ENCODE assay signal across 8 cellular contexts in genomic region chr11:95337175-95337957, GRCh38.
DNase-seq lines count a peak whose midpoint lies in the region; ATAC-seq and TF ChIP-seq lines count a peak whose summit lies in the region.

No MANE protein-coding gene starts in this region.

- H3K36me3 Mint-ChIP-seq in WTC11 (no peaks in the 10 kb centered on the region), memory B cell (no peaks in the 10 kb centered on the region)

- no peak overlapping the region for H3K27ac Mint-ChIP-seq in WTC11
- no peak overlapping the region for H3K27ac Mint-ChIP-seq in memory B cell

- no peak for TF ChIP-seq CTCF in WTC11 (IDR thresholded peaks at IDR 0.05)

- H3K9me3 Mint-ChIP-seq in WTC11, result no peaks in the 10 kb centered on the region
- no peaks in the 10 kb centered on the region for H3K9me3 Mint-ChIP-seq in memory B cell

- peak; percentile 63 for ATAC-seq in GM19328 (IDR thresholded peaks at IDR 0.05; ENCODE audit: unreplicated experiment)
- ATAC-seq in HG03378 (IDR thresholded peaks at IDR 0.05; ENCODE audit: unreplicated experiment), result peak; percentile 75
- peak; percentile 59 for ATAC-seq in WTC11
- ATAC-seq in memory B cell (ENCODE audit: low read depth), result peak; percentile 82

- H3K4me1 Mint-ChIP-seq in WTC11 (peaks cover 18% of the 10 kb centered on the region), memory B cell (peaks cover 5% of the 10 kb centered on the region)

- POLR2A ChIA-PET in WTC11 (lab: Charles Lee), result interaction anchor here (0.5 kb wide), 2 partner anchors 76 to 148 kb away, joined by 3 to 5 read pairs; no protein-coding TSS in a partner anchor

- DNase-seq in AG20443 (ENCODE audit: low spot score) (peak; percentile 67), WTC11 (ENCODE audit: low spot score) (peak; percentile 51), dermis microvascular lymphatic vessel endothelial cell (ENCODE audit: low read depth in 2 of 2) (peak; percentile 19 to 32), memory B cell (ENCODE audit: low spot score in 2 of 2) (peak; percentile 45 to 46), NAMALWA (ENCODE audit: low spot score) (no peak)
- peak; percentile 2 to 7 for DNase-seq in stimulated activated CD8-positive, alpha-beta memory T cell treated with anti-CD3 and anti-CD28 coated beads, Interleukin-7, amount 100 ng/mL, for 4 hours (ENCODE audit: low read depth in 2 of 2)

- CTCF ChIA-PET in WTC11 (lab: Charles Lee), result interaction anchor here (0.6 to 1.6 kb wide), 5 partner anchors 44 to 185 kb away, joined by 3 to 11 read pairs (median 4); partner anchors contain the start of gene SESN3

- H3K4me3 Mint-ChIP-seq in WTC11 (no peak overlapping the region), memory B cell (no peak overlapping the region)

- H3K27me3 Mint-ChIP-seq in WTC11 (ENCODE audit: low read depth) (no peaks in the 10 kb centered on the region), memory B cell (no peaks in the 10 kb centered on the region)

TF ChIP-seq in WTC11, 78 proteins besides CTCF, POLR2A, EP300 and RAD21:
- TF ChIP-seq SP1 (CRISPR knock-in tag; conservative IDR thresholded peaks at IDR 0.05), result 0 out of 2 replicates have a peak, but pooled peaks have one; percentile 23
- 0 out of 2 replicates have a peak, but pooled peaks have one; percentile 32 for TF ChIP-seq ZNF396 (CRISPR knock-in tag; IDR thresholded peaks at IDR 0.05; ENCODE audit: borderline replicate concordance)
- no peak for TF ChIP-seq MYBL2 (CRISPR knock-in tag; IDR thresholded peaks at IDR 0.05)
